Comparison of ENCODE assay signal across 9 cellular contexts in genomic region chr1:175192111-175192629, GRCh38. TPM values are rescaled to one million over a fixed set of nuclear protein-coding genes. Genes with fewer than 3 reads are reported as not detected.
DNase-seq lines count a peak whose midpoint lies in the region; ATAC-seq, FAIRE-seq and TF ChIP-seq lines count a peak whose summit lies in the region.
"Had no signal": no experiment of that assay in that cellular context is flagged by ENCODE, and none has a peak within 500 bp of the region (broad histone marks: within the 10 kb centered on the region; RNA-seq: fewer than 3 reads in every experiment).

No MANE protein-coding gene starts in this region.

- H3K4me1 ChIP-seq in CD4-positive, alpha-beta memory T cell (ENCODE audit: insufficient read depth, low read length), result peaks cover 51% of the 10 kb centered on the region

- peaks cover 15 to 31% of the 10 kb centered on the region in 2 donors for H3K36me3 Mint-ChIP-seq in CD4-positive, alpha-beta memory T cell

- POLR2A ChIA-PET in CD4-positive, alpha-beta memory T cell (lab: Charles Lee; ENCODE audit: partially characterized antibody), result interaction anchor here (0.7 to 6.8 kb wide), 13 partner anchors 8 to 192 kb away, joined by 3 to 112 read pairs (median 5); partner anchors contain the start of genes CACYBP and MRPS14

- no peaks in the 10 kb centered on the region for H3K27me3 ChIP-seq in CD4-positive, alpha-beta memory T cell (ENCODE audit: insufficient read depth, low read length)
- H3K27me3 ChIP-seq in bronchial epithelial cell (ENCODE audit: control insufficient read depth, insufficient read depth, low read length), result no peaks in the 10 kb centered on the region

- H3K9me3 ChIP-seq in CD4-positive, alpha-beta memory T cell (ENCODE audit: control insufficient read depth in 1 of 2, low read length in 2 of 2), result no peaks in the 10 kb centered on the region

- CTCF ChIA-PET in CD4-positive, alpha-beta memory T cell (lab: Charles Lee; ENCODE audit: partially characterized antibody), result interaction anchor here (1.1 to 7.9 kb wide), 14 partner anchors 10 to 169 kb away, joined by 3 to 69 read pairs (median 5); partner anchors contain the start of gene MRPS14

- FAIRE-seq in bronchial epithelial cell (lab: Jason Lieb, UNC), result no peak

- no peaks in the 10 kb centered on the region for H3K36me3 ChIP-seq in CD4-positive, alpha-beta memory T cell (ENCODE audit: insufficient read depth, low read length)
- no peaks in the 10 kb centered on the region for H3K36me3 ChIP-seq in bronchial epithelial cell (ENCODE audit: control insufficient read depth, insufficient read depth, low read length)

- H3K9me3 Mint-ChIP-seq in CD4-positive, alpha-beta memory T cell, result no peaks in the 10 kb centered on the region

- intact Hi-C loops in CD4-positive, alpha-beta memory T cell (cut with micrococcal nuclease), result loop anchor here (2.0 kb wide), 2 partner anchors 37 to 169 kb away; partner anchors contain the start of gene MRPS14

- H3K4me3 Mint-ChIP-seq in CD4-positive, alpha-beta memory T cell, result peak overlapping the region; percentile 92 to 99 (median 98)

- peak overlapping the region; percentile 85 to 91 for H3K4me3 ChIP-seq in CD4-positive, alpha-beta memory T cell (ENCODE audit: low read length in 2 of 2)
- peak overlapping the region; percentile 61 for H3K4me3 ChIP-seq in bronchial epithelial cell (ENCODE audit: low read depth, low read length)

- DNase-seq in CD4-positive, alpha-beta memory T cell, result peak; percentile 44 to 55 (median 46)
- DNase-seq in SK-MEL-5 (ENCODE audit: low read depth, low spot score) (peak; percentile 6), bronchial epithelial cell (ENCODE audit: low read depth) (peak; percentile 49), kidney glomerular epithelial cell (lab: John Stamatoyannopoulos, UW) (peak; percentile 56), dedifferentiated amniotic fluid mesenchymal stem cell (ENCODE audit: extremely low spot score) (no peak)
- DNase-seq in stimulated activated CD4-positive, alpha-beta T cell treated with anti-CD3 and anti-CD28 coated beads, Interleukin-1b, Interleukin-23, amount 100 ng/mL, for 48 hours, result peak; percentile 31

- peak overlapping the region; percentile 75 for H3K27ac ChIP-seq in CD4-positive, alpha-beta memory T cell (ENCODE audit: low read depth, low read length)

- no peaks in the 10 kb centered on the region for H3K27me3 Mint-ChIP-seq in CD4-positive, alpha-beta memory T cell

- in situ Hi-C loops in SK-MEL-5 (cut with HindIII; ENCODE audit: low pct_unique_long_range_greater_than_20kb, low sequenced_read_pairs), result no loop called here

- H3K27ac Mint-ChIP-seq in CD4-positive, alpha-beta memory T cell, result peak overlapping the region; percentile 92 to 98 (median 96)

- ATAC-seq in HG03097 (IDR thresholded peaks at IDR 0.05; ENCODE audit: low FRiP score, unreplicated experiment) (peak; percentile 3), GM21723 (IDR thresholded peaks at IDR 0.05; ENCODE audit: unreplicated experiment) (no peak)

- no peak for TF ChIP-seq CTCF in bronchial epithelial cell (IDR thresholded peaks at IDR 0.05; ENCODE audit: insufficient read depth, low read length, severe bottlenecking)

- H3K4me1 Mint-ChIP-seq in CD4-positive, alpha-beta memory T cell, result peaks cover 39 to 76% (median 52%) of the 10 kb centered on the region in 4 donors

RNA-seq across cellular contexts. Expression of gene KIAA0040, which starts 0.4 kb away (rescaled TPM):
- 10 to 100 TPM; 28.7 to 33.6 TPM for total RNA-seq in CD4-positive, alpha-beta memory T cell
- 10 to 100 TPM; 36.2 to 53.8 TPM for polyA plus RNA-seq in CD4-positive, alpha-beta memory T cell
- 1.1 and 1.5 TPM in 2 replicates for total RNA-seq in SK-MEL-5 (2014; rRNA removed; shearing (Covaris generic))
- 2.2 and 2.3 TPM in 2 replicates for polyA plus RNA-seq in SK-MEL-5 (2015; cell fraction: cytosol; rRNA removed)
- 0.70 and 2.4 TPM in 2 replicates for polyA plus RNA-seq in SK-MEL-5 (2015; cell fraction: nucleus; rRNA removed)
- total RNA-seq in bronchial epithelial cell, result 2.7 and 3.9 TPM in 2 replicates
- total RNA-seq: HT1080 had no signal
